ENCODE assay signal across 40 cellular contexts in genomic region chr10:123613346-123613850, GRCh38. TPM values are rescaled to one million over a fixed set of nuclear protein-coding genes. Genes with fewer than 3 reads are reported as not detected.
"Had no signal": no experiment of that assay in that cellular context is flagged by ENCODE, and none has a peak within 500 bp of the region (broad histone marks: within the 10 kb centered on the region; RNA-seq: fewer than 3 reads in every experiment).

No MANE protein-coding gene starts in this region.

- H3K9me3 Mint-ChIP-seq: activated CD8-positive, alpha-beta T cell treated with anti-CD3 and anti-CD28 coated beads for 36 hours; activated naive CD4-positive, alpha-beta T cell treated with anti-CD3 and anti-CD28 coated beads for 36 hours; activated T-helper 1 cell treated with anti-CD3 and anti-CD28 coated beads, Interleukin-12 subunit alpha, Interleukin-12 subunit beta, Interleukin-2, Interleukin-4 antibody, amounts not matched to agents 30 ng/mL and 10 ng/mL and 1 ng/mL, durations not matched to agents 14 hours and 24 hours and 36 hours; activated T-helper 17 cell treated with anti-CD3 and anti-CD28 coated beads, Interleukin-2, amount 50 U/mL, for 72 hours; T-helper 1 cell treated with Interleukin-12 subunit alpha and Interleukin-12 subunit beta and Interleukin-4 antibody, amounts not matched to agents 30 μg/mL and 1 μg/mL, for 36 hours; T-helper 2 cell treated with Interferon-gamma antibody and Interleukin-4, amounts not matched to agents 5 μg/mL and 100 μg/mL, for 36 hours had no signal

- DNase-seq: activated CD4-positive, alpha-beta T cell treated with anti-CD3 and anti-CD28 coated beads for 1 hour; activated CD4-positive, alpha-beta T cell treated with anti-CD3 and anti-CD28 coated beads for 36 hours; activated CD4-positive, alpha-beta T cell treated with anti-CD3 and anti-CD28 coated beads for 48 hours; activated CD4-positive, alpha-beta T cell treated with anti-CD3 and anti-CD28 coated beads, Interleukin-2, amount 10 ng/mL, durations not matched to agents 7 days and 5 days; activated CD4-positive, alpha-beta T cell treated with anti-CD3 and anti-CD28 coated beads, Interleukin-2, amount 50 U/mL, for 48 hours; activated CD4-positive, CD25-positive, alpha-beta regulatory T cell; activated CD8-positive, alpha-beta memory T cell treated with anti-CD3 and anti-CD28 coated beads, Interleukin-2, amount 50 U/mL, for 4 hours; activated CD8-positive, alpha-beta T cell treated with anti-CD3 and anti-CD28 coated beads for 36 hours; activated effector memory CD4-positive, alpha-beta T cell treated with anti-CD3 and anti-CD28 coated beads, Interleukin-2, amount 50 U/mL, for 16 hours; activated gamma-delta T cell treated with Interleukin-2 at 50 U/mL for 16 hours; activated naive CD4-positive, alpha-beta T cell; activated naive CD4-positive, alpha-beta T cell treated with anti-CD3 and anti-CD28 coated beads for 36 hours; activated naive CD4-positive, alpha-beta T cell treated with anti-CD3 and anti-CD28 coated beads, Interleukin-2, amount 50 U/mL, for 16 hours; activated naive CD8-positive, alpha-beta T cell treated with anti-CD3 and anti-CD28 coated beads for 36 hours; activated T-cell treated with anti-CD3 and anti-CD28 coated beads for 4 hours; activated T-cell treated with anti-CD3 and anti-CD28 coated beads, Interleukin-2, amount 50 U/mL, for 1 hour; activated T-cell treated with anti-CD3 and anti-CD28 coated beads, Interleukin-2, amount 50 U/mL, for 4 hours; activated T-cell treated with anti-CD3 and anti-CD28 coated beads, Interleukin-2, amount 50 U/mL, for 72 hours; adrenal gland; amniotic stem cell; aorta; body of pancreas; brain microvascular endothelial cell; central memory CD4-positive, alpha-beta T cell; cerebellar nuclear complex; SW 1271; T-helper 1 cell; T-helper 2 cell; T-helper 9 cell; WERI-Rb-1 had no signal

- H3K36me3 ChIP-seq: adrenal gland, brain microvascular endothelial cell, breast epithelium, WERI-Rb-1 had no signal

- H3K9me3 ChIP-seq: adrenal gland, body of pancreas, breast epithelium had no signal

- H3K27ac ChIP-seq: adrenal gland, body of pancreas, brain microvascular endothelial cell, breast epithelium, WERI-Rb-1 had no signal

- H3K27ac Mint-ChIP-seq: activated CD4-positive, alpha-beta T cell treated with anti-CD3 and anti-CD28 coated beads for 36 hours; activated CD4-positive, alpha-beta T cell treated with anti-CD3 and anti-CD28 coated beads, Interleukin-2, amount 10 ng/mL, durations not matched to agents 7 days and 5 days; activated CD8-positive, alpha-beta T cell treated with anti-CD3 and anti-CD28 coated beads for 36 hours; activated naive CD4-positive, alpha-beta T cell treated with anti-CD3 and anti-CD28 coated beads for 36 hours; activated naive CD4-positive, alpha-beta T cell treated with anti-CD3 and anti-CD28 coated beads, Interleukin-2, amount 50 U/mL, for 72 hours; activated naive CD8-positive, alpha-beta T cell treated with anti-CD3 and anti-CD28 coated beads for 36 hours; activated T-cell treated with anti-CD3 and anti-CD28 coated beads, Interleukin-2, amount 50 U/mL, for 72 hours; activated T-helper 1 cell treated with anti-CD3 and anti-CD28 coated beads, Interleukin-12 subunit alpha, Interleukin-12 subunit beta, Interleukin-2, Interleukin-4 antibody, amounts not matched to agents 30 ng/mL and 10 ng/mL and 1 ng/mL, durations not matched to agents 14 hours and 24 hours and 36 hours; activated T-helper 17 cell treated with anti-CD3 and anti-CD28 coated beads, Interleukin-2, amount 50 U/mL, for 72 hours; T-helper 1 cell treated with Interleukin-12 subunit alpha and Interleukin-12 subunit beta and Interleukin-4 antibody, amounts not matched to agents 30 μg/mL and 1 μg/mL, for 36 hours; T-helper 2 cell treated with Interferon-gamma antibody and Interleukin-4, amounts not matched to agents 5 μg/mL and 100 μg/mL, for 36 hours; WTC11 had no signal

- H3K36me3 Mint-ChIP-seq: activated naive CD4-positive, alpha-beta T cell treated with anti-CD3 and anti-CD28 coated beads, Interleukin-2, amount 50 U/mL, for 72 hours; activated naive CD8-positive, alpha-beta T cell treated with anti-CD3 and anti-CD28 coated beads for 36 hours; WTC11 had no signal

- ATAC-seq: activated CD4-positive, alpha-beta T cell treated with anti-CD3 and anti-CD28 coated beads for 36 hours; activated CD4-positive, CD25-positive, alpha-beta regulatory T cell treated with anti-CD3 and anti-CD28 coated beads, Interleukin-2, amount 50 U/mL, for 24 hours; activated CD8-positive, alpha-beta T cell treated with anti-CD3 and anti-CD28 coated beads for 36 hours; activated naive CD4-positive, alpha-beta T cell treated with anti-CD3 and anti-CD28 coated beads, Interleukin-2, amount 50 U/mL, for 72 hours; activated T-cell treated with anti-CD3 and anti-CD28 coated beads, Interleukin-2, amount 50 U/mL, for 4 hours; activated T-cell treated with anti-CD3 and anti-CD28 coated beads, Interleukin-2, amount 50 U/mL, for 72 hours; activated T-helper 17 cell treated with anti-CD3 and anti-CD28 coated beads, Interleukin-2, amount 50 U/mL, for 72 hours; body of pancreas; WTC11 had no signal

- H3K4me3 Mint-ChIP-seq: activated CD4-positive, alpha-beta T cell treated with anti-CD3 and anti-CD28 coated beads for 36 hours; activated CD4-positive, alpha-beta T cell treated with anti-CD3 and anti-CD28 coated beads, Interleukin-2, amount 10 ng/mL, durations not matched to agents 7 days and 5 days; activated CD8-positive, alpha-beta T cell treated with anti-CD3 and anti-CD28 coated beads for 36 hours; activated naive CD4-positive, alpha-beta T cell treated with anti-CD3 and anti-CD28 coated beads for 36 hours; activated naive CD8-positive, alpha-beta T cell treated with anti-CD3 and anti-CD28 coated beads for 36 hours; activated T-cell treated with anti-CD3 and anti-CD28 coated beads, Interleukin-2, amount 50 U/mL, for 4 hours; activated T-cell treated with anti-CD3 and anti-CD28 coated beads, Interleukin-2, amount 50 U/mL, for 72 hours; activated T-helper 1 cell treated with anti-CD3 and anti-CD28 coated beads, Interleukin-12 subunit alpha, Interleukin-12 subunit beta, Interleukin-2, Interleukin-4 antibody, amounts not matched to agents 30 ng/mL and 10 ng/mL and 1 ng/mL, durations not matched to agents 14 hours and 24 hours and 36 hours; activated T-helper 17 cell treated with anti-CD3 and anti-CD28 coated beads, Interleukin-2, amount 50 U/mL, for 72 hours; T-helper 1 cell treated with Interleukin-12 subunit alpha and Interleukin-12 subunit beta and Interleukin-4 antibody, amounts not matched to agents 30 μg/mL and 1 μg/mL, for 36 hours; T-helper 2 cell treated with Interferon-gamma antibody and Interleukin-4, amounts not matched to agents 5 μg/mL and 100 μg/mL, for 36 hours; WTC11 had no signal

- H3K4me1 ChIP-seq: adrenal gland, body of pancreas, breast epithelium had no signal

- H3K4me3 ChIP-seq: adrenal gland, body of pancreas, breast epithelium had no signal

- H3K4me1 Mint-ChIP-seq: activated CD4-positive, alpha-beta T cell treated with anti-CD3 and anti-CD28 coated beads for 36 hours; activated CD4-positive, alpha-beta T cell treated with anti-CD3 and anti-CD28 coated beads, Interleukin-2, amount 10 ng/mL, durations not matched to agents 7 days and 5 days; activated naive CD8-positive, alpha-beta T cell treated with anti-CD3 and anti-CD28 coated beads for 36 hours; activated T-helper 17 cell treated with anti-CD3 and anti-CD28 coated beads, Interleukin-2, amount 50 U/mL, for 72 hours had no signal

- H3K27me3 ChIP-seq: adrenal gland, body of pancreas, brain microvascular endothelial cell had no signal

RNA-seq across cellular contexts. Expression of gene GPR26, which starts 52.8 kb away (rescaled TPM):
- total RNA-seq: activated CD4-positive, alpha-beta T cell treated with anti-CD3 and anti-CD28 coated beads for 36 hours; activated CD4-positive, alpha-beta T cell treated with anti-CD3 and anti-CD28 coated beads, Interleukin-2, amount 10 ng/mL, durations not matched to agents 7 days and 5 days; activated CD8-positive, alpha-beta memory T cell treated with anti-CD3 and anti-CD28 coated beads for 36 hours; activated CD8-positive, alpha-beta T cell treated with anti-CD3 and anti-CD28 coated beads for 36 hours; activated naive CD4-positive, alpha-beta T cell treated with anti-CD3 and anti-CD28 coated beads for 36 hours; activated naive CD4-positive, alpha-beta T cell treated with anti-CD3 and anti-CD28 coated beads, Interleukin-2, amount 50 U/mL, for 72 hours; activated naive CD8-positive, alpha-beta T cell treated with anti-CD3 and anti-CD28 coated beads for 36 hours; activated T-cell treated with anti-CD3 and anti-CD28 coated beads, Interleukin-2, amount 50 U/mL, for 4 hours; activated T-cell treated with anti-CD3 and anti-CD28 coated beads, Interleukin-2, amount 50 U/mL, for 72 hours; activated T-helper 1 cell treated with anti-CD3 and anti-CD28 coated beads, Interleukin-12 subunit alpha, Interleukin-12 subunit beta, Interleukin-2, Interleukin-4 antibody, amounts not matched to agents 30 ng/mL and 10 ng/mL and 1 ng/mL, durations not matched to agents 14 hours and 24 hours and 36 hours; activated T-helper 17 cell treated with anti-CD3 and anti-CD28 coated beads, Interleukin-2, amount 50 U/mL, for 72 hours; adrenal gland; aorta; body of pancreas; breast epithelium; cardiac septum had no signal
- polyA plus RNA-seq: adrenal gland, aorta had no signal
